19 cellular contexts compared by ENCODE assay signal in genomic region chr7:14137676-14138075, GRCh38.
DNase-seq lines count a peak whose midpoint lies in the region; ATAC-seq, FAIRE-seq and TF ChIP-seq lines count a peak whose summit lies in the region.
"Had no signal": no experiment of that assay in that cellular context is flagged by ENCODE, and none has a peak within 500 bp of the region (broad histone marks: within the 10 kb centered on the region; RNA-seq: fewer than 3 reads in every experiment).

No MANE protein-coding gene starts in this region.

- WGBS in aorta, 2 donors: 67 to 69% methylated on average over 2 of the region's 2 CpGs

- no peak overlapping the region for H3K4me3 ChIP-seq in HCT116 (replicated peaks in 1 of 2; ENCODE audit: low read depth in 1 of 2, low read length in 2 of 2)
- H3K4me3 ChIP-seq in bronchial epithelial cell (ENCODE audit: low read depth, low read length): no peak overlapping the region
- no peak overlapping the region for H3K4me3 ChIP-seq in foreskin fibroblast (ENCODE audit: low read depth in 1 of 2, low read length in 2 of 2)
- no peak overlapping the region for H3K4me3 ChIP-seq in aorta (ENCODE audit: low read length in 2 of 2)
- no peak overlapping the region for H3K4me3 ChIP-seq in colonic mucosa
- H3K4me3 ChIP-seq in left lung: no peak overlapping the region
- H3K4me3 ChIP-seq: A549, BLaER1, HAP-1 had no signal

- H3K79me2 ChIP-seq in HCT116 (ENCODE audit: insufficient read depth, low read length): no peaks in the 10 kb centered on the region

- TF ChIP-seq CTCF in HCT116 (IDR thresholded peaks at IDR 0.05 in 2 of 3, conservative IDR thresholded peaks at IDR 0.05 in 1 of 3; ENCODE audit: borderline replicate concordance in 1 of 3, insufficient read depth in 1 of 3, low read depth in 2 of 3, low read length in 2 of 3) (no peak), bronchial epithelial cell (IDR thresholded peaks at IDR 0.05; ENCODE audit: insufficient read depth, low read length, severe bottlenecking) (no peak), foreskin fibroblast (IDR thresholded peaks at IDR 0.05; ENCODE audit: low read depth, low read length) (no peak), colonic mucosa (IDR thresholded peaks at IDR 0.05) (no peak), left lung (IDR thresholded peaks at IDR 0.05) (no peak)

- no peaks in the 10 kb centered on the region for H3K4me1 ChIP-seq in HCT116 (ENCODE audit: control insufficient read depth in 1 of 2, insufficient read depth in 2 of 2, low read length in 2 of 2)
- H3K4me1 ChIP-seq in aorta (ENCODE audit: control insufficient read depth in 1 of 2, insufficient read depth in 2 of 2, low read length in 2 of 2): no peaks in the 10 kb centered on the region
- no peaks in the 10 kb centered on the region for H3K4me1 ChIP-seq in colonic mucosa
- H3K4me1 ChIP-seq in left lung: no peaks in the 10 kb centered on the region
- H3K4me1 ChIP-seq: A549, BLaER1, Caco-2, HAP-1 had no signal

- FAIRE-seq in bronchial epithelial cell (lab: Jason Lieb, UNC): peak; percentile 13
- FAIRE-seq: A549, GM18507, H1, HepG2, HTR-8/SVneo had no signal

- H3K4me3 Mint-ChIP-seq in activated CD4-positive, alpha-beta memory T cell treated with anti-CD3 and anti-CD28 coated beads, Interleukin-2, amount 10 ng/mL, durations not matched to agents 7 days and 5 days: no peak overlapping the region
- H3K4me3 Mint-ChIP-seq: CD8-positive, alpha-beta memory T cell; HFFc6 had no signal

- DNase-seq in HCT116 (ENCODE audit: low read depth, low spot score) (no peak), bronchial epithelial cell (ENCODE audit: low read depth) (no peak), foreskin fibroblast (peak; percentile 7 to 45), aorta (no peak), colonic mucosa (no peak), Right ventricle myocardium inferior (ENCODE audit: missing footprints) (no peak), left lung (no peak)
- no peak for DNase-seq in activated CD4-positive, alpha-beta memory T cell treated with anti-CD3 and anti-CD28 coated beads, Interleukin-2, amount 10 ng/mL, durations not matched to agents 7 days and 5 days
- DNase-seq: Caco-2; CD8-positive, alpha-beta memory T cell; DMS53; HFFc6 had no signal

- RAD21 ChIA-PET in HCT116 (lab: Charles Lee; ENCODE audit: low non-redundant PET in 1 of 2, low total read pairs in 2 of 2, uncharacterized antibody in 2 of 2, unreplicated experiment in 2 of 2): no interaction called here

- H3K36me3 Mint-ChIP-seq in activated CD4-positive, alpha-beta memory T cell treated with anti-CD3 and anti-CD28 coated beads, Interleukin-2, amount 10 ng/mL, durations not matched to agents 7 days and 5 days (ENCODE audit: low read depth): no peaks in the 10 kb centered on the region
- H3K36me3 Mint-ChIP-seq: CD8-positive, alpha-beta memory T cell had no signal

- H3K36me3 ChIP-seq in HCT116 (ENCODE audit: control insufficient read depth in 1 of 2, insufficient read depth in 2 of 2, low read length in 2 of 2) (no peaks in the 10 kb centered on the region), bronchial epithelial cell (ENCODE audit: control insufficient read depth, insufficient read depth, low read length) (no peaks in the 10 kb centered on the region), aorta (ENCODE audit: control insufficient read depth in 1 of 2, insufficient read depth in 2 of 2, low read length in 1 of 2) (no peaks in the 10 kb centered on the region), colonic mucosa (no peaks in the 10 kb centered on the region), left lung (no peaks in the 10 kb centered on the region)
- H3K36me3 ChIP-seq: BLaER1, HAP-1 had no signal

- TF ChIP-seq POLR2A in HCT116 (IDR thresholded peaks at IDR 0.05; ENCODE audit: borderline replicate concordance, extremely low read depth, insufficient read depth, insufficient read length): no peak

- no peaks in the 10 kb centered on the region for H3K4me1 Mint-ChIP-seq in activated CD4-positive, alpha-beta memory T cell treated with anti-CD3 and anti-CD28 coated beads, Interleukin-2, amount 10 ng/mL, durations not matched to agents 7 days and 5 days
- H3K4me1 Mint-ChIP-seq: CD8-positive, alpha-beta memory T cell had no signal

- H3K4me2 ChIP-seq in HCT116 (ENCODE audit: low read length): no peak overlapping the region
- H3K4me2 ChIP-seq: A549, BLaER1 had no signal

- no peak overlapping the region for H2AFZ ChIP-seq in HCT116 (ENCODE audit: low read depth, low read length, poor library complexity, severe bottlenecking)

- CTCF ChIA-PET in HCT116 (lab: Charles Lee): no interaction called here
- CTCF ChIA-PET in activated CD4-positive, alpha-beta memory T cell treated with anti-CD3 and anti-CD28 coated beads, Interleukin-2, amount 10 ng/mL, durations not matched to agents 7 days and 5 days (lab: Charles Lee): no interaction called here

- ATAC-seq in HCT116: no peak
- peak; percentile 29 for ATAC-seq in aorta (ENCODE audit: low FRiP score)
- no peak for ATAC-seq in Right ventricle myocardium inferior
- no peak for ATAC-seq in left lung
- ATAC-seq: A549, HepG2 had no signal

- no peak overlapping the region for H3K27ac ChIP-seq in HCT116 (ENCODE audit: low read depth, low read length)
- no peak overlapping the region for H3K27ac ChIP-seq in aorta (ENCODE audit: low read depth in 1 of 2, low read length in 2 of 2)
- no peak overlapping the region for H3K27ac ChIP-seq in colonic mucosa
- no peak overlapping the region for H3K27ac ChIP-seq in left lung
- H3K27ac ChIP-seq: A549, BLaER1 had no signal

- POLR2A ChIA-PET in HCT116 (lab: Charles Lee): no interaction called here
- POLR2A ChIA-PET in activated CD4-positive, alpha-beta memory T cell treated with anti-CD3 and anti-CD28 coated beads, Interleukin-2, amount 10 ng/mL, durations not matched to agents 7 days and 5 days (lab: Charles Lee): no interaction called here

- intact Hi-C loops in HCT116 (cut with micrococcal nuclease) (no loop called here), aorta (cut with DNase I) (no loop called here), colonic mucosa (cut with DNase I) (no loop called here), Right ventricle myocardium inferior (cut with DNase I) (no loop called here), left lung (cut with DNase I) (no loop called here)

- no TSS peak for BruUV-seq in HCT116 (replicated peaks; lab: Mats Ljungman, UMichigan)

- H4K20me1 ChIP-seq in HCT116 (ENCODE audit: insufficient read depth): no peaks in the 10 kb centered on the region
- H4K20me1 ChIP-seq: BLaER1 had no signal

- H3K27me3 ChIP-seq in HCT116 (ENCODE audit: insufficient read depth, low read length): no peaks in the 10 kb centered on the region
- no peaks in the 10 kb centered on the region for H3K27me3 ChIP-seq in bronchial epithelial cell (ENCODE audit: control insufficient read depth, insufficient read depth, low read length)
- H3K27me3 ChIP-seq in aorta (ENCODE audit: control insufficient read depth in 1 of 2, insufficient read depth in 2 of 2, low read length in 1 of 2): no peaks in the 10 kb centered on the region
- H3K27me3 ChIP-seq in colonic mucosa: no peaks in the 10 kb centered on the region
- no peaks in the 10 kb centered on the region for H3K27me3 ChIP-seq in left lung
- H3K27me3 ChIP-seq: BLaER1 had no signal

- no peak overlapping the region for H3K9ac ChIP-seq in HCT116 (ENCODE audit: low read length)
- no peak overlapping the region for H3K9ac ChIP-seq in colonic mucosa (ENCODE audit: low read depth in 2 of 2, low read length in 2 of 2)
- H3K9ac ChIP-seq: BLaER1 had no signal

- H3K9me2 ChIP-seq in HCT116 (ENCODE audit: insufficient read depth): no peaks in the 10 kb centered on the region

- H3K9me3 ChIP-seq in HCT116 (ENCODE audit: control insufficient read depth in 1 of 2, insufficient read depth in 1 of 2, low read depth in 1 of 2, low read length in 2 of 2): no peaks in the 10 kb centered on the region
- H3K9me3 ChIP-seq in aorta (ENCODE audit: control insufficient read depth, low read length): no peaks in the 10 kb centered on the region
- H3K9me3 ChIP-seq in colonic mucosa: no peaks in the 10 kb centered on the region
- no peaks in the 10 kb centered on the region for H3K9me3 ChIP-seq in left lung
- H3K9me3 ChIP-seq: A549, BLaER1, Caco-2, HAP-1 had no signal

- no peak overlapping the region for H3K27ac Mint-ChIP-seq in activated CD4-positive, alpha-beta memory T cell treated with anti-CD3 and anti-CD28 coated beads, Interleukin-2, amount 10 ng/mL, durations not matched to agents 7 days and 5 days
- H3K27ac Mint-ChIP-seq: CD8-positive, alpha-beta memory T cell; HFFc6 had no signal

- no peaks in the 10 kb centered on the region for H3K27me3 Mint-ChIP-seq in activated CD4-positive, alpha-beta memory T cell treated with anti-CD3 and anti-CD28 coated beads, Interleukin-2, amount 10 ng/mL, durations not matched to agents 7 days and 5 days
- H3K27me3 Mint-ChIP-seq: CD8-positive, alpha-beta memory T cell had no signal

- no peaks in the 10 kb centered on the region for H3K9me3 Mint-ChIP-seq in activated CD4-positive, alpha-beta memory T cell treated with anti-CD3 and anti-CD28 coated beads, Interleukin-2, amount 10 ng/mL, durations not matched to agents 7 days and 5 days
- H3K9me3 Mint-ChIP-seq: CD8-positive, alpha-beta memory T cell; HFFc6 had no signal

- TF ChIP-seq RAD21 in HCT116 (IDR thresholded peaks at IDR 0.05; ENCODE audit: low read depth): no peak

TF ChIP-seq in HCT116, 20 proteins besides CTCF, POLR2A, EP300 and RAD21:
- TF ChIP-seq CEBPB (IDR thresholded peaks at IDR 0.05; ENCODE audit: low read depth) (peak; percentile 58), JUND (IDR thresholded peaks at IDR 0.05) (no peak)

Comparison
In these comparisons a context has a peak if more than half of its experiments do, and no peak if none do; other contexts are left out.
1. DNase-seq: peak in foreskin fibroblast (2 of 2); none in HCT116 (single experiment), bronchial epithelial cell (single experiment), aorta (0 of 2), activated CD4-positive, alpha-beta memory T cell treated with anti-CD3 and anti-CD28 coated beads, Interleukin-2, amount 10 ng/mL, durations not matched to agents 7 days and 5 days (single experiment), colonic mucosa (single experiment), Right ventricle myocardium inferior (single experiment) and left lung (0 of 2).